ENCODE assay signal across 9 cellular contexts in the genomic region with DNA sequence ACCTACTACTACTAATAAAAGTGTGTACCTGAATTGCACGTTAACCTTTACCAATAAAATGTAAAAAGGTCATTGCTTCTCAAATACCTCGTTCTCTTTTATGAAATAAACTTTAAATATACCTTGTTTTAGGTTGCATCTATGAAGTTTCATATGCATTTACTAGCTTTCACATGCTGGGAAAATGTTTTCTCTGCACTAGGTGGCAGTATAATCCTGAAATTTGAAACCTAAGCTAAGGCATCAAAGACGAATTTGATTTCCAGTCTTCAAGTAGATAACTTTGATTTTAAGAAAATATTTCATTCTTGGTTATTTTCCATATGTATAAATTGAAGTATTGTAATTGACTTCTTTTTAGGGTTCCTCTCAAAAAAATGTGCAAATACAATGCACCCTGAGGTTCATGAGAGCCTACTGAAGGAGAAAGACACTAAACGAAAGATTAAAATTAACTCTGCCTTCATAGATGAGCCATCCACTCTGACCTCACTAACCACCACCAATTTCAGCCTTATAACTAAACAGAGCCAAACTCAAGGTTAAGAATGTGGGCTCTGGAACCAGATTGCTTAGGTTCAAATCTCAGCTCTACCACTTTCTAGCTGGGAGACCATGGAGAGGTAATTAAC.
DNase-seq lines count a peak whose midpoint lies in the region; ATAC-seq and TF ChIP-seq lines count a peak whose summit lies in the region.
"Had no signal": no experiment of that assay in that cellular context is flagged by ENCODE, and none has a peak within 500 bp of the region (broad histone marks: within the 10 kb centered on the region; RNA-seq: fewer than 3 reads in every experiment).

No MANE protein-coding gene starts in this region.

- H3K4me3 ChIP-seq in astrocyte of the cerebellum (ENCODE audit: low read depth, low read length), result no peak overlapping the region

- ATAC-seq in HG02678 (IDR thresholded peaks at IDR 0.05; ENCODE audit: unreplicated experiment), result no peak
- ATAC-seq in HG03442 (IDR thresholded peaks at IDR 0.05; ENCODE audit: unreplicated experiment), result no peak
- ATAC-seq: activated T-cell treated with anti-CD3 and anti-CD28 coated beads, Interleukin-2, amount 50 U/mL, for 72 hours had no signal

- in situ Hi-C loops in astrocyte of the cerebellum (cut with HindIII; ENCODE audit: low sequenced_read_pairs), result loop anchor here (5.0 kb wide), 1 partner anchor 47 kb away; no protein-coding TSS in a partner anchor

- DNase-seq in SIG-M5 treated with dmso at 0.1 percent for 504 hours (lab: John Stamatoyannopoulos, UW; ENCODE audit: unreplicated experiment) (peak; percentile 16), SIG-M5 (lab: John Stamatoyannopoulos, UW) (no peak), NAMALWA (ENCODE audit: low spot score) (peak; percentile 73), astrocyte of the cerebellum (ENCODE audit: low read depth) (peak; percentile 31), kidney tubule cell (ENCODE audit: low spot score) (peak; percentile 66)
- no peak for DNase-seq in stimulated activated CD4-positive, alpha-beta T cell treated with anti-CD3 and anti-CD28 coated beads, Interleukin-4, amount 100 ng/mL, for 1 hour

- peak; percentile 54 for TF ChIP-seq CTCF in astrocyte of the cerebellum (IDR thresholded peaks at IDR 0.05; ENCODE audit: low read depth, low read length, missing control alignments)

Comparison
In these comparisons a context has a peak if more than half of its experiments do, and no peak if none do; other contexts are left out.
1. DNase-seq: peak in SIG-M5 treated with dmso at 0.1 percent for 504 hours (single experiment), NAMALWA (single experiment), astrocyte of the cerebellum (single experiment) and kidney tubule cell (single experiment); none in SIG-M5 (single experiment) and stimulated activated CD4-positive, alpha-beta T cell treated with anti-CD3 and anti-CD28 coated beads, Interleukin-4, amount 100 ng/mL, for 1 hour (single experiment).